Comparison of ENCODE assay signal across 8 cellular contexts in the genomic region with DNA sequence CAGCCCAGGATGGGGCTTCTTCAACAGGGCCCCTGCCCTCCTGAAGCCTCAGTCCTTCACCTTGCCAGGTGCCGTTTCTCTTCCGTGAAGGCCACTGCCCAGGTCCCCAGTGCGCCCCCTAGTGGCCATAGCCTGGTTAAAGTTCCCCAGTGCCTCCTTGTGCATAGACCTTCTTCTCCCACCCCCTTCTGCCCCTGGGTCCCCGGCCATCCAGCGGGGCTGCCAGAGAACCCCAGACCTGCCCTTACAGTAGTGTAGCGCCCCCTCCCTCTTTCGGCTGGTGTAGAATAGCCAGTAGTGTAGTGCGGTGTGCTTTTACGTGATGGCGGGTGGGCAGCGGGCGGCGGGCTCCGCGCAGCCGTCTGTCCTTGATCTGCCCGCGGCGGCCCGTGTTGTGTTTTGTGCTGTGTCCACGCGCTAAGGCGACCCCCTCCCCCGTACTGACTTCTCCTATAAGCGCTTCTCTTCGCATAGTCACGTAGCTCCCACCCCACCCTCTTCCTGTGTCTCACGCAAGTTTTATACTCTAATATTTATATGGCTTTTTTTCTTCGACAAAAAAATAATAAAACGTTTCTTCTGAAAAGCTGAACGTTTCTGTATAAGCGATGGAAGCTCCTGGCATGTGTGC. TPM values are rescaled to one million over a fixed set of nuclear protein-coding genes. Genes with fewer than 3 reads are reported as not detected.
A peak's percentile ranks its signal among the peaks of the same experiment; 100 is the strongest.
DNase-seq lines count a peak whose midpoint lies in the region; ATAC-seq and TF ChIP-seq lines count a peak whose summit lies in the region.

No MANE protein-coding gene starts in this region.

- no peak overlapping the region for H2AFZ ChIP-seq in neuron (ENCODE audit: low read depth, low read length)

- H3K4me3 ChIP-seq in H7 (ENCODE audit: insufficient read depth, low read depth, low read length) = peak overlapping the region; percentile 71
- peak overlapping the region; percentile 43 for H3K4me3 ChIP-seq in neuron (ENCODE audit: low read length)
- H3K4me3 ChIP-seq in subcutaneous abdominal adipose tissue (ENCODE audit: low read depth in 1 of 5, low read length in 5 of 5) = peak overlapping the region; percentile 59 to 93 (median 81)

- H3K9me3 ChIP-seq in neuron (ENCODE audit: low read length) = peaks cover 3% of the 10 kb centered on the region
- H3K9me3 ChIP-seq in subcutaneous abdominal adipose tissue (ENCODE audit: control insufficient read depth in 5 of 5, low read length in 5 of 5) = no peaks in the 10 kb centered on the region

- H3K4me1 ChIP-seq in neuron (ENCODE audit: insufficient read depth, low read length) (peaks cover 53% of the 10 kb centered on the region), subcutaneous abdominal adipose tissue (ENCODE audit: control insufficient read depth in 5 of 5, insufficient read depth in 5 of 5, low read length in 5 of 5) (peaks cover 12 to 73% (median 50%) of the 10 kb centered on the region in 5 donors)

- peaks cover 2% of the 10 kb centered on the region; the same call in 1 of the 2 replicates for H3K27me3 ChIP-seq in H7 (ENCODE audit: control insufficient read depth, insufficient read depth, low read length)
- H3K27me3 ChIP-seq in neuron (ENCODE audit: insufficient read depth, low read length) = no peaks in the 10 kb centered on the region
- H3K27me3 ChIP-seq in subcutaneous abdominal adipose tissue (ENCODE audit: control insufficient read depth in 5 of 5, insufficient read depth in 4 of 5, low read length in 5 of 5) = peaks cover 0 to 5% (median 0%) of the 10 kb centered on the region in 5 donors

- H3K36me3 ChIP-seq in H7 (replicated peaks; ENCODE audit: control insufficient read depth, insufficient read depth, low read length) (peaks cover 8% of the 10 kb centered on the region), neuron (ENCODE audit: insufficient read depth, low read length) (peaks cover 25% of the 10 kb centered on the region), subcutaneous abdominal adipose tissue (ENCODE audit: control insufficient read depth in 5 of 5, insufficient read depth in 5 of 5, low read length in 5 of 5) (peaks cover 0 to 27% (median 19%) of the 10 kb centered on the region in 5 donors)

- ATAC-seq in GM18858 (IDR thresholded peaks at IDR 0.05; ENCODE audit: unreplicated experiment) = no peak

- no peak overlapping the region for H3K27ac ChIP-seq in C4-2B
- peak overlapping the region; percentile 29 for H3K27ac ChIP-seq in subcutaneous abdominal adipose tissue (ENCODE audit: low read depth, low read length)

- DNase-seq in H7 = peak; percentile 98
- peak; percentile 83 for DNase-seq in OCI-M1 (lab: John Stamatoyannopoulos, UW)
- peak; percentile 71 for DNase-seq in activated effector memory CD4-positive, alpha-beta T cell treated with Interleukin-2 at 50 U/mL for 16 hours
- DNase-seq in fibroblast of the conjunctiva (ENCODE audit: low read depth) = peak; percentile 53

- peak overlapping the region in 2 of 5 donors; percentile 42 to 59 for H3K9ac ChIP-seq in subcutaneous abdominal adipose tissue (ENCODE audit: low read length in 5 of 5)

- peak; percentile 91 for TF ChIP-seq CTCF in C4-2B (conservative IDR thresholded peaks at IDR 0.05)

RNA-seq across cellular contexts. Expression of a gene that starts 23.6 kb away (rescaled TPM):
- 0.44 and 1.8 TPM in 2 replicates for total RNA-seq in H7 (2014; rRNA removed; shearing (Covaris generic))

RNA-seq across cellular contexts. Expression of a gene that starts 27.7 kb away (rescaled TPM):
- 9.9 and 12.5 TPM in 2 replicates for total RNA-seq in H7 (2014; rRNA removed; shearing (Covaris generic))

RNA-seq across cellular contexts. Expression of a gene that starts 36.7 kb away (rescaled TPM):
- 27.4 and 31.7 TPM in 2 replicates for total RNA-seq in H7 (2014; rRNA removed; shearing (Covaris generic))
